In the genomic region with DNA sequence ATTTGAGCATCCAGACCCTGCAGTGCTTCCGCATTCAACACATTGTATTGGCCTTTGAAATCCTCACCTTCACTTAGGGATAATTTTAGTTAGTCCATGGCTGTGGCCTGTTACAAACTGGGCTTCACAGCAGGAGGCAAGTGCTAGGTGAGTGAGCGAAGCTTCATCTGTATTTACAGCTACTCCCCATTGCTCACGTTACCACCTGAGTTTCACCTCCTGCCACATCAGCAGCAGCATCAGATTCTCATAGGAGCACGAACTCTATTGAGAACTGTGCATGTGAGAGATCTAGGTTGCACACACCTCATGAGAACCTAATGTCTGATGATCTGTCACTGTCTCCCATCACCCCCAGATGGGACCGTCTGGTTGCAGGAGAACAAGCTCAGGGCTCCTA, we compare ENCODE assay signal across 9 cellular contexts.
"Had no signal": no experiment of that assay in that cellular context is flagged by ENCODE, and none has a peak within 500 bp of the region (broad histone marks: within the 10 kb centered on the region; RNA-seq: fewer than 3 reads in every experiment).

No MANE protein-coding gene starts in this region.

- H3K4me1 ChIP-seq: HAP-1 had no signal

- H3K4me2 ChIP-seq: GM23338 had no signal

- H3K9me3 Mint-ChIP-seq: GM23338, H9, HFFc6 had no signal

- H3K27ac Mint-ChIP-seq: GM23338, H9, HFFc6 had no signal

- H3K4me3 ChIP-seq: GM23248, GM23338, HAP-1 had no signal

- H3K9me3 ChIP-seq: HAP-1 had no signal

- H3K4me3 Mint-ChIP-seq: GM23338, H9, HFFc6 had no signal

- ATAC-seq: GM23338, HCT116 had no signal

- DNase-seq: GOT3, H7, H9, HCEC 1CT, HFFc6 had no signal

- H3K36me3 ChIP-seq: HAP-1 had no signal

- H3K27ac ChIP-seq: GM23248 had no signal

- H2AFZ ChIP-seq: GM23248, GM23338 had no signal

- H3K9ac ChIP-seq: GM23248 had no signal
